Comparison of ENCODE assay signal across 27 cellular contexts in the genomic region with DNA sequence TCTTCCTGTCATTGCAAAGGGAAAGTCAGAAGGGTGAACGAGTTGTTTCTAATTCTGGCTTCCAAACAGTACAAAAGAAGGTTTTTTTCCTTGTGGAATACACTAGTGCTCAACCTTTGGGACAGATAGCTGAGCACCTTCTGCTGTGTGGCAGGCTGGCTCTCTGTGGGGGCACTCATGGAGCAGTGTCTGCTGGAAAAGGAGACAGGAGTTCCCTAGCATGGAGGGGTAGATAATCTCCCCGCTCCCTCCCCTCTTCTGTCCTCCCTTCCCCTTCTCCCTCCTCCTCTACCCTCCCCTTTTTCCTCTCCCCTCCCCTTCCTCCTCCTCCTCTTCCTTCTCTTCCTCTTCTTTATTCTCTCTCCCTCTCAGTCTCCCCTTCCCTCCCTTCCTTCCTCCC.
A peak's percentile ranks its signal among the peaks of the same experiment; 100 is the strongest.
DNase-seq lines count a peak whose midpoint lies in the region; ATAC-seq, FAIRE-seq and TF ChIP-seq lines count a peak whose summit lies in the region.
"Had no signal": no experiment of that assay in that cellular context is flagged by ENCODE, and none has a peak within 500 bp of the region (broad histone marks: within the 10 kb centered on the region; RNA-seq: fewer than 3 reads in every experiment).

No MANE protein-coding gene starts in this region.

- H2AFZ ChIP-seq in K562 (ENCODE audit: low read depth, low read length) = no peak overlapping the region
- H2AFZ ChIP-seq in neuronal stem cell (ENCODE audit: low read length) = no peak overlapping the region

- no peak overlapping the region for H2BK120ac ChIP-seq in neuronal stem cell (ENCODE audit: low read depth, low read length)

- H4K20me1 ChIP-seq in K562 (replicated peaks; ENCODE audit: control insufficient read depth, insufficient read depth, low read length) = no peaks in the 10 kb centered on the region

- no peak for TF ChIP-seq RAD21 in K562 (CRISPR knock-in tag; conservative IDR thresholded peaks at IDR 0.05 in 1 of 2, IDR thresholded peaks at IDR 0.05 in 1 of 2)

- H3K27ac ChIP-seq in heart left ventricle = peak overlapping the region in 7 of 12 donors; percentile 20 to 82 (median 65)
- H3K27ac ChIP-seq in K562 (ENCODE audit: extremely low read depth, low read depth, low read length) = no peak overlapping the region
- H3K27ac ChIP-seq in iPS-18a (ENCODE audit: low read length) = no peak overlapping the region
- peak overlapping the region; percentile 3 for H3K27ac ChIP-seq in upper lobe of right lung
- H3K27ac ChIP-seq in neuronal stem cell (replicated peaks; ENCODE audit: low read length) = no peak overlapping the region

- H3K4me2 ChIP-seq in K562 (ENCODE audit: insufficient read depth, low read length) = no peak overlapping the region
- H3K4me2 ChIP-seq in neuronal stem cell (ENCODE audit: insufficient read depth, low read length, poor library complexity, severe bottlenecking) = no peak overlapping the region

- ATAC-seq in heart left ventricle (no peak), left cardiac atrium (no peak), K562 (no peak), upper lobe of right lung (no peak), HG02588 (IDR thresholded peaks at IDR 0.05; ENCODE audit: unreplicated experiment) (no peak)
- ATAC-seq: CD8-positive, alpha-beta T cell; left lobe of liver; stimulated activated naive B cell treated with anti-CD40 and anti-IgM and Interleukin-4, amounts not matched to agents 10 μg/mL and 1 μg/mL and 100 μg/mL, for 72 hours had no signal

- no peak for DNase-seq in heart left ventricle
- DNase-seq in left cardiac atrium = no peak
- no peak for DNase-seq in K562 (ENCODE audit: extremely low read depth in 1 of 4, low spot score in 3 of 4)
- no peak for DNase-seq in upper lobe of right lung
- no peak for DNase-seq in T-helper 9 cell
- DNase-seq in neuronal stem cell (ENCODE audit: low spot score) = no peak
- DNase-seq: activated CD4-positive, alpha-beta T cell treated with anti-CD3 and anti-CD28 coated beads, Interleukin-2, amount 10 ng/mL, durations not matched to agents 7 days and 5 days; activated naive CD4-positive, alpha-beta T cell treated with Interleukin-2 at 50 U/mL for 16 hours; activated T-cell treated with anti-CD3 and anti-CD28 coated beads, Interleukin-2, amount 50 U/mL, for 24 hours; CD8-positive, alpha-beta T cell; DMS 273 treated with DMSO at 0.1 percent for 48 hours; glutamatergic neuron; HCEC 1CT; Karpas-422; NCI-H2171; NCI-H510A treated with DMSO at 0.1 percent for 48 hours; posterior cingulate gyrus; SHP77 treated with DMSO at 0.1 percent for 48 hours; sigmoid colon; stimulated activated CD4-positive, alpha-beta T cell treated with anti-CD3 and anti-CD28 coated beads, Interleukin-4, amount 100 ng/mL, for 4 hours; stimulated activated naive B cell treated with anti-CD40 and anti-IgM and Interleukin-4, amounts not matched to agents 10 μg/mL and 1 μg/mL and 100 μg/mL, for 72 hours had no signal

- H3K4ac ChIP-seq in neuronal stem cell (ENCODE audit: low read length) = no peak overlapping the region

- CTCF ChIA-PET in K562 (lab: Yijun Ruan, JAX; ENCODE audit: low intra/inter-chr PET ratio) = no interaction called here

- H2BK12ac ChIP-seq in neuronal stem cell (ENCODE audit: low read length) = no peak overlapping the region

- H4K91ac ChIP-seq in neuronal stem cell (ENCODE audit: low read depth, low read length, poor library complexity) = no peak overlapping the region

- TF ChIP-seq CTCF in heart left ventricle (IDR thresholded peaks at IDR 0.05) = no peak
- TF ChIP-seq CTCF in K562 (IDR thresholded peaks at IDR 0.05 in 2 of 3, conservative IDR thresholded peaks at IDR 0.05 in 1 of 3; ENCODE audit: insufficient read depth in 2 of 3, low read depth in 1 of 3, low read length in 3 of 3) = no peak
- TF ChIP-seq CTCF in upper lobe of right lung (IDR thresholded peaks at IDR 0.05) = no peak

- H3K14ac ChIP-seq in neuronal stem cell (ENCODE audit: low read length) = no peak overlapping the region

- peaks cover 0 to 39% (median 7%) of the 10 kb centered on the region in 12 donors for H3K4me1 ChIP-seq in heart left ventricle
- H3K4me1 ChIP-seq in K562 (replicated peaks in 1 of 2; ENCODE audit: control insufficient read depth in 2 of 2, insufficient read depth in 2 of 2, low read length in 2 of 2) = peaks cover 0 to 5% of the 10 kb centered on the region in 2 experiments; a peak in 2 of 5 replicates
- H3K4me1 ChIP-seq in iPS-18a (ENCODE audit: control insufficient read depth, low read depth, low read length) = peaks cover 25% of the 10 kb centered on the region
- peaks cover 10% of the 10 kb centered on the region for H3K4me1 ChIP-seq in upper lobe of right lung
- peaks cover 9 to 27% of the 10 kb centered on the region in 2 donors for H3K4me1 ChIP-seq in neuronal stem cell (ENCODE audit: control insufficient read depth in 2 of 2, insufficient read depth in 1 of 2, low read depth in 1 of 2, low read length in 2 of 2)

- no peaks in the 10 kb centered on the region for H3K79me2 ChIP-seq in K562 (ENCODE audit: control insufficient read depth, insufficient read depth, low read length)

- no peak overlapping the region for H3K18ac ChIP-seq in neuronal stem cell (ENCODE audit: low read length)

- no TSS peak for BruUV-seq in K562 (replicated peaks; lab: Mats Ljungman, UMichigan)

- no peak overlapping the region for H3K4me3 ChIP-seq in heart left ventricle
- H3K4me3 ChIP-seq in K562 = no peak overlapping the region
- H3K4me3 ChIP-seq in iPS-18a (ENCODE audit: low read length) = peak overlapping the region; percentile 1
- no peak overlapping the region for H3K4me3 ChIP-seq in upper lobe of right lung
- no peak overlapping the region for H3K4me3 ChIP-seq in neuronal stem cell (ENCODE audit: low read length in 2 of 2)
- H3K4me3 ChIP-seq: sigmoid colon, suprapubic skin had no signal

- in situ Hi-C loops in K562 (cut with MboI) = no loop called here

- H3K36me3 ChIP-seq in heart left ventricle (no peaks in the 10 kb centered on the region), K562 (ENCODE audit: control insufficient read depth, insufficient read depth, low read length) (no peaks in the 10 kb centered on the region), iPS-18a (ENCODE audit: control insufficient read depth, low read depth, low read length) (no peaks in the 10 kb centered on the region), upper lobe of right lung (no peaks in the 10 kb centered on the region), neuronal stem cell (replicated peaks in 1 of 2; ENCODE audit: control insufficient read depth in 2 of 2, insufficient read depth in 2 of 2, low read length in 2 of 2) (no peaks in the 10 kb centered on the region)
- H3K36me3 ChIP-seq: sigmoid colon, suprapubic skin had no signal

- no peaks in the 10 kb centered on the region for H3K9me1 ChIP-seq in K562 (ENCODE audit: control insufficient read depth, insufficient read depth, low read length)

- no peak overlapping the region for H4K8ac ChIP-seq in neuronal stem cell (ENCODE audit: low read depth, low read length)

- H3K9me3 ChIP-seq in heart left ventricle = no peaks in the 10 kb centered on the region
- H3K9me3 ChIP-seq in K562 (replicated peaks; ENCODE audit: control insufficient read depth, insufficient read depth, low read depth, low read length) = no peaks in the 10 kb centered on the region
- H3K9me3 ChIP-seq in iPS-18a (ENCODE audit: control insufficient read depth, low read depth, low read length) = peaks cover 17% of the 10 kb centered on the region
- no peaks in the 10 kb centered on the region for H3K9me3 ChIP-seq in upper lobe of right lung
- H3K9me3 ChIP-seq in neuronal stem cell (replicated peaks in 1 of 2; ENCODE audit: control insufficient read depth in 2 of 2, insufficient read depth in 1 of 2, low read depth in 1 of 2, low read length in 2 of 2) = no peaks in the 10 kb centered on the region
- H3K9me3 ChIP-seq: sigmoid colon, suprapubic skin had no signal

- no peak overlapping the region for H3K23ac ChIP-seq in neuronal stem cell (ENCODE audit: low read depth, low read length, poor library complexity)

- H2BK15ac ChIP-seq in neuronal stem cell (ENCODE audit: low read length) = no peak overlapping the region

- WGBS in heart left ventricle, 4 donors = 51 to 81% (median 68%) methylated on average over 2 of the region's 2 CpGs
- 0% methylated on average over 1 of the region's 2 CpGs for WGBS in K562 (ENCODE audit: insufficient coverage, low coverage, missing lambda C conversion rate)
- WGBS in neuronal stem cell (ENCODE audit: extremely low coverage in 2 of 2, insufficient read length in 2 of 2, insufficient replicate concordance in 1 of 2), 2 donors = no CpG with 5 or more reads among the region's 2 CpGs

- FAIRE-seq in K562 (lab: Jason Lieb, UNC) = no peak
- FAIRE-seq: A204.1, G401.6 had no signal

- H3K79me1 ChIP-seq in neuronal stem cell (ENCODE audit: low read depth, low read length) = peaks cover 2% of the 10 kb centered on the region

- H2BK5ac ChIP-seq in neuronal stem cell (ENCODE audit: low read length) = no peak overlapping the region

- TF ChIP-seq POLR2A in heart left ventricle (IDR thresholded peaks at IDR 0.05) = no peak
- TF ChIP-seq POLR2A in K562 (conservative IDR thresholded peaks at IDR 0.05) = no peak

- H3K9ac ChIP-seq in K562 (ENCODE audit: insufficient read depth in 1 of 2, low read depth in 2 of 2, low read length in 2 of 2) = no peak overlapping the region
- H3K9ac ChIP-seq in iPS-18a (ENCODE audit: low read length) = peak overlapping the region; percentile 53
- no peak overlapping the region for H3K9ac ChIP-seq in neuronal stem cell (ENCODE audit: low read depth, low read length, poor library complexity)

- POLR2A ChIA-PET in K562 (lab: Yijun Ruan, JAX) = interaction anchor here (0.7 kb wide), 1 partner anchor 9 kb away, joined by 3 read pairs; no protein-coding TSS in a partner anchor

- intact Hi-C loops in heart left ventricle (cut with DNase I) (loop anchor here in 5 of 10 donors (10.0 kb wide), 3 partner anchors 59 to 89 kb away; partner anchors contain the start of gene MTM1 (in 1 of the 5)), left cardiac atrium (cut with DNase I) (no loop called here), K562 (cut with micrococcal nuclease) (no loop called here), upper lobe of right lung (cut with DNase I) (no loop called here)

- no peak for TF ChIP-seq EP300 in K562 (IDR thresholded peaks at IDR 0.05; ENCODE audit: low read length)

- H3K27me3 ChIP-seq in heart left ventricle (no peaks in the 10 kb centered on the region), K562 (ENCODE audit: control insufficient read depth in 2 of 2, insufficient read depth in 2 of 2, low read length in 2 of 2) (peaks cover 3 to 49% of the 10 kb centered on the region in 2 experiments), iPS-18a (ENCODE audit: control insufficient read depth, insufficient read depth, low read length) (no peaks in the 10 kb centered on the region), upper lobe of right lung (no peaks in the 10 kb centered on the region), neuronal stem cell (ENCODE audit: control insufficient read depth in 3 of 3, insufficient read depth in 3 of 3, low read depth in 1 of 3, low read length in 3 of 3) (peaks cover 0 to 3% (median 0%) of the 10 kb centered on the region in 3 experiments)
- H3K27me3 ChIP-seq: sigmoid colon, suprapubic skin had no signal

- H2AK5ac ChIP-seq in neuronal stem cell (ENCODE audit: low read depth, low read length) = no peak overlapping the region

TF ChIP-seq in K562, 482 proteins besides CTCF, POLR2A, EP300 and RAD21:
- peak; percentile 79 for TF ChIP-seq ZNF263 (CRISPR knock-in tag; IDR thresholded peaks at IDR 0.05; ENCODE audit: borderline replicate concordance)
- TF ChIP-seq FOXJ3 (CRISPR knock-in tag; IDR thresholded peaks at IDR 0.05) = no peak

Comparison
In these comparisons a context has a peak if more than half of its experiments do, and no peak if none do; other contexts are left out.
1. H3K27ac ChIP-seq: peak in heart left ventricle (7 of 12) and upper lobe of right lung (single experiment); none in K562 (single experiment), iPS-18a (single experiment) and neuronal stem cell (single experiment).